Comparison of ENCODE assay signal across 8 cellular contexts in the genomic region with DNA sequence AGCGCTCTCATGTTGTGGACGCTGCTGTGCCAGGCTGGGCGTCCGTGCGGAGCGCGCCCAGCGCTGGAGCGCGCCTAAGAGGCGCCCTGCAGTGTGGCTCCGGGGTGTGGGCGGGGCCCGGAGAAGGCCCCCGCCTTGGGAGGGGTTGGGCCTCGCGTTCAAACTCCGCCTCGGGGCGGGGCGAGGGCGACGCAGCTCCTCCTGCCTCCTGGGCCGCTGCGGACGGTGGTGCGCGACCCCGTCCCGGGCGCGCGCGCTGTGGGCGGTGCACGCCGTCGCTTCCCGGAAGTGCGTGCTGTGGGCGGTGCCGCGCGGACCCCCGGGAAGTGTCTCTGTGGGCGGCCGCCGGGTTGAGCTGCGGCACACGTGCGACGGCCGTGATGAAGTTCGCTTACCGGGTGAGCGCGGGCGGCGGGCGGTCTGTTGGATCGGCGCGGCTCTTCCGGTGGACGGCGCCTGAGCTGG. TPM values are rescaled to one million over a fixed set of nuclear protein-coding genes. Genes with fewer than 3 reads are reported as not detected.
DNase-seq lines count a peak whose midpoint lies in the region; ATAC-seq and TF ChIP-seq lines count a peak whose summit lies in the region.
"Not testable (repeated sequence)": the region's sequence is repeated elsewhere in the genome, so short reads cannot be mapped to it uniquely, and the experiment has no call there.

A gene (plus strand): TSS at position 363 of the 465 bp plus-strand sequence. CDS start 18 bp downstream, at position 381.

- TF ChIP-seq POLR2A in stomach (IDR thresholded peaks at IDR 0.05): not testable (repeated sequence)

- not testable (repeated sequence) for H3K4me1 ChIP-seq in DND-41 (ENCODE audit: insufficient read depth, low read length); stomach

- not testable (repeated sequence) for H3K9me3 ChIP-seq in DND-41 (ENCODE audit: insufficient read depth, low read length, severe bottlenecking); stomach

- H2AFZ ChIP-seq in DND-41 (ENCODE audit: low read depth, low read length): not testable (repeated sequence)

- DNase-seq in DND-41 (peak; percentile 61), RKO (ENCODE audit: low spot score) (peak; percentile 29), myocyte (ENCODE audit: low read depth) (peak; percentile 28), stomach (peak; percentile 24)
- peak; percentile 65 for DNase-seq in activated T-helper 9 cell treated with anti-CD3 and anti-CD28 coated beads, Interleukin-2, amount 50 U/mL, for 16 hours (ENCODE audit: low read depth)

- H3K9ac ChIP-seq in DND-41 (ENCODE audit: low read depth, low read length): not testable (repeated sequence)

- H3K27ac ChIP-seq in DND-41 (ENCODE audit: low read length): not testable (repeated sequence)
- H3K27ac ChIP-seq in stomach: peak within 1 kb of the TSS in 4 of 5 donors; percentile 14 to 71 (median 62)

- not testable (repeated sequence) for H3K36me3 ChIP-seq in DND-41 (ENCODE audit: insufficient read depth, low read length); stomach

- WGBS in stomach, 5 donors: 1 to 2% (median 2%) methylated on average over 9 to 22 of the region's 66 CpGs; no CpG with 5 or more reads in 2 of the 5 donors

- not testable (repeated sequence) for TF ChIP-seq CTCF in DND-41 (IDR thresholded peaks at IDR 0.05; ENCODE audit: borderline replicate concordance, extremely low read depth, low read length, poor library complexity, severe bottlenecking); stomach (IDR thresholded peaks at IDR 0.05)

- not testable (repeated sequence) for H4K20me1 ChIP-seq in DND-41 (ENCODE audit: insufficient read depth, low read length)

- ATAC-seq in DND-41 (ENCODE audit: insufficient read depth, low read depth) (peak; percentile 93), GM21390 (IDR thresholded peaks at IDR 0.05; ENCODE audit: unreplicated experiment) (peak; percentile 92), HG03097 (IDR thresholded peaks at IDR 0.05; ENCODE audit: low FRiP score, unreplicated experiment) (peak; percentile 86), esophagus mucosa (peak; percentile 94)

- intact Hi-C loops in stomach (cut with DNase I; ENCODE audit: low total_unique reads): not testable (repeated sequence)

- not testable (repeated sequence) for H3K79me2 ChIP-seq in DND-41 (ENCODE audit: insufficient read depth, low read length)

- H3K27me3 ChIP-seq in DND-41 (ENCODE audit: insufficient read depth, low read length, poor library complexity); stomach: not testable (repeated sequence)

- TF ChIP-seq EP300 in stomach (IDR thresholded peaks at IDR 0.05): not testable (repeated sequence)

- not testable (repeated sequence) for H3K4me2 ChIP-seq in DND-41 (ENCODE audit: insufficient read depth, low read length)

- peak within 1 kb of the TSS in 1 of 2 experiments; percentile 48; a peak in 2 of 4 replicates for H3K4me3 ChIP-seq in DND-41 (ENCODE audit: low read depth in 1 of 2, low read length in 2 of 2)
- H3K4me3 ChIP-seq in stomach: peak within 1 kb of the TSS; percentile 34 to 51 (median 42)

RNA-seq across cellular contexts. Expression of the gene that starts here (rescaled TPM):
- 2.5 TPM for total RNA-seq in esophagus mucosa
- total RNA-seq in myocyte: 22.6 and 28.4 TPM in 2 replicates
- 13.4 TPM for polyA plus RNA-seq in myocyte (2012)
- 10 to 100 TPM in 2 of 5 donors, 1 to 10 TPM in 2, not detected in 1; 4.6 to 29.2 (median 14.7) TPM for total RNA-seq in stomach
- polyA plus RNA-seq in stomach: 10 to 100 TPM in 1 of 3 donors, 1 to 10 TPM in 2; 2.4 to 15.3 (median 6.3) TPM
